19 cellular contexts compared by ENCODE assay signal in genomic region chr12:27845187-27845586, GRCh38.
"Had no signal": no experiment of that assay in that cellular context is flagged by ENCODE, and none has a peak within 500 bp of the region (broad histone marks: within the 10 kb centered on the region; RNA-seq: fewer than 3 reads in every experiment).

No MANE protein-coding gene starts in this region.

- H3K4me3 ChIP-seq: MG63, SJCRH30 had no signal

- H3K27ac Mint-ChIP-seq: IgD-negative memory B cell, T-cell had no signal

- H3K36me3 ChIP-seq: MG63, SJCRH30 had no signal

- H3K4me3 Mint-ChIP-seq: IgD-negative memory B cell, T-cell had no signal

- ATAC-seq: PC-3, SK-N-SH treated with all-trans-retinoic acid at 6 μM for 48 hours, T-cell had no signal

- H3K27me3 ChIP-seq: MG63, SJCRH30 had no signal

- DNase-seq: KBM-7; MG63; NCI-H1105 treated with DMSO at 0.1 percent for 48 hours; NCI-H1417 treated with DMSO at 0.1 percent for 48 hours; NCI-H146; NCI-H1694 treated with DMSO at 0.1 percent for 48 hours; NCI-H1930; NCI-H2107; NCI-H2227 treated with DMSO at 0.1 percent for 48 hours; NCI-H526 treated with DMSO at 0.1 percent for 48 hours; NCI-H748 treated with DMSO at 0.1 percent for 48 hours; NK-92 treated with Interleukin-12 subunit alpha and Interleukin-12 subunit beta, amount 100 ng/mL, for 24 hours; PC-3; SHP77 treated with DMSO at 0.1 percent for 48 hours; SJCRH30; T-cell had no signal

- H3K27ac ChIP-seq: HL-60, SJCRH30 had no signal
